ENCODE assay signal across 13 cellular contexts in genomic region chr1:233708416-233708815, GRCh38.
"Had no signal": no experiment of that assay in that cellular context is flagged by ENCODE, and none has a peak within 500 bp of the region (broad histone marks: within the 10 kb centered on the region; RNA-seq: fewer than 3 reads in every experiment).

No MANE protein-coding gene starts in this region.

- H3K9ac ChIP-seq: parathyroid adenoma had no signal

- H3K27ac ChIP-seq: heart left ventricle, parathyroid adenoma had no signal

- H3K27me3 ChIP-seq: heart left ventricle, tibial nerve had no signal

- H3K27ac Mint-ChIP-seq: activated CD4-positive, alpha-beta memory T cell treated with anti-CD3 and anti-CD28 coated beads for 36 hours; activated naive CD8-positive, alpha-beta T cell treated with anti-CD3 and anti-CD28 coated beads for 36 hours; stimulated activated effector memory CD8-positive, alpha-beta T cell treated with anti-CD3 and anti-CD28 coated beads, Interleukin-12 subunit alpha, Interleukin-12 subunit beta, amount 100 ng/mL, for 72 hours had no signal

- H3K4me1 ChIP-seq: parathyroid adenoma had no signal

- H3K9me3 ChIP-seq: tibial nerve had no signal

- H3K36me3 Mint-ChIP-seq: activated CD4-positive, alpha-beta memory T cell treated with anti-CD3 and anti-CD28 coated beads for 36 hours; activated naive CD8-positive, alpha-beta T cell treated with anti-CD3 and anti-CD28 coated beads for 36 hours; stimulated activated effector memory CD8-positive, alpha-beta T cell treated with anti-CD3 and anti-CD28 coated beads, Interleukin-12 subunit alpha, Interleukin-12 subunit beta, amount 100 ng/mL, for 72 hours had no signal

- ATAC-seq: stimulated activated effector memory CD8-positive, alpha-beta T cell treated with anti-CD3 and anti-CD28 coated beads, Interleukin-12 subunit alpha, Interleukin-12 subunit beta, amount 100 ng/mL, for 72 hours had no signal

- H3K4me3 ChIP-seq: heart left ventricle, skin epidermis, tibial nerve had no signal

- H3K4me1 Mint-ChIP-seq: activated naive CD8-positive, alpha-beta T cell treated with anti-CD3 and anti-CD28 coated beads for 36 hours; stimulated activated effector memory CD8-positive, alpha-beta T cell treated with anti-CD3 and anti-CD28 coated beads, Interleukin-12 subunit alpha, Interleukin-12 subunit beta, amount 100 ng/mL, for 72 hours had no signal

- H3K27me3 Mint-ChIP-seq: activated naive CD8-positive, alpha-beta T cell treated with anti-CD3 and anti-CD28 coated beads for 36 hours had no signal

- H2AFZ ChIP-seq: parathyroid adenoma had no signal

- FAIRE-seq: frontal cortex, kidney had no signal

- H3K4me3 Mint-ChIP-seq: activated CD4-positive, alpha-beta memory T cell treated with anti-CD3 and anti-CD28 coated beads for 36 hours; activated naive CD8-positive, alpha-beta T cell treated with anti-CD3 and anti-CD28 coated beads for 36 hours; stimulated activated effector memory CD8-positive, alpha-beta T cell treated with anti-CD3 and anti-CD28 coated beads, Interleukin-12 subunit alpha, Interleukin-12 subunit beta, amount 100 ng/mL, for 72 hours had no signal

- H3K79me2 ChIP-seq: parathyroid adenoma had no signal

- H3K36me3 ChIP-seq: heart left ventricle, tibial nerve had no signal

- DNase-seq: activated CD4-positive, alpha-beta memory T cell treated with anti-CD3 and anti-CD28 coated beads for 36 hours; activated gamma-delta T cell; activated naive CD8-positive, alpha-beta T cell treated with anti-CD3 and anti-CD28 coated beads for 36 hours; activated T-cell treated with anti-CD3 and anti-CD28 coated beads, Interleukin-2, amount 50 U/mL, for 48 hours; kidney; left ventricle myocardium superior; T-helper 9 cell had no signal
